Comparison of ENCODE assay signal across 33 cellular contexts in genomic region chr12:69417231-69417630, GRCh38.
"Had no signal": no experiment of that assay in that cellular context is flagged by ENCODE, and none has a peak within 500 bp of the region (broad histone marks: within the 10 kb centered on the region; RNA-seq: fewer than 3 reads in every experiment).

No MANE protein-coding gene starts in this region.

- H3K9me3 ChIP-seq: SJCRH30 had no signal

- H3K4me3 ChIP-seq: SJCRH30, SK-N-MC had no signal

- H3K36me3 ChIP-seq: SJCRH30 had no signal

- H3K27ac ChIP-seq: SJCRH30, SK-N-MC had no signal

- ATAC-seq: activated naive CD8-positive, alpha-beta T cell treated with anti-CD3 and anti-CD28 coated beads, Interleukin-2, amount 50 U/mL, for 24 hours; activated T-cell treated with anti-CD3 and anti-CD28 coated beads, Interleukin-2, amount 50 U/mL, for 4 hours; Panc1 had no signal

- H3K27ac Mint-ChIP-seq: activated B cell treated with CpG ODN at 0.5 μM for 24 hours; activated CD4-positive, alpha-beta memory T cell treated with anti-CD3 and anti-CD28 coated beads for 36 hours; activated naive CD4-positive, alpha-beta T cell treated with anti-CD3 and anti-CD28 coated beads, Interleukin-2, amount 10 ng/mL, durations not matched to agents 7 days and 5 days; activated naive CD8-positive, alpha-beta T cell; activated naive CD8-positive, alpha-beta T cell treated with anti-CD3 and anti-CD28 coated beads, Interleukin-2, amount 50 U/mL, for 24 hours; activated T-helper 1 cell treated with anti-CD3 and anti-CD28 coated beads, Interleukin-12 subunit alpha, Interleukin-12 subunit beta, Interleukin-2, Interleukin-4 antibody, amounts not matched to agents 30 ng/mL and 10 ng/mL and 1 ng/mL, durations not matched to agents 14 hours and 24 hours and 36 hours; T-helper 2 cell treated with Interferon-gamma antibody and Interleukin-4, amounts not matched to agents 5 μg/mL and 100 μg/mL, for 36 hours had no signal

- DNase-seq: activated B cell treated with CpG ODN at 0.5 μM for 24 hours; activated CD4-positive, alpha-beta memory T cell treated with anti-CD3 and anti-CD28 coated beads for 36 hours; activated CD4-positive, alpha-beta T cell treated with anti-CD3 and anti-CD28 coated beads for 4 hours; activated CD4-positive, alpha-beta T cell treated with anti-CD3 and anti-CD28 coated beads, Interleukin-2, amount 50 U/mL, for 1 hour; activated CD4-positive, CD25-positive, alpha-beta regulatory T cell treated with anti-CD3 and anti-CD28 coated beads, Interleukin-2, amount 50 U/mL, for 72 hours; activated CD8-positive, alpha-beta memory T cell treated with anti-CD3 and anti-CD28 coated beads, Interleukin-2, amount 50 U/mL, for 4 hours; activated gamma-delta T cell treated with Interleukin-2 at 50 U/mL for 16 hours; activated naive CD4-positive, alpha-beta T cell treated with anti-CD3 and anti-CD28 coated beads, Interleukin-2, amount 10 ng/mL, durations not matched to agents 7 days and 5 days; activated naive CD8-positive, alpha-beta T cell treated with anti-CD3 and anti-CD28 coated beads, Interleukin-2, amount 50 U/mL, for 24 hours; activated T-cell treated with anti-CD3 and anti-CD28 coated beads for 4 hours; activated T-cell treated with anti-CD3 and anti-CD28 coated beads, Interleukin-2, amount 50 U/mL, for 4 hours; anterior cingulate cortex; caudate nucleus; cerebellar nuclear complex; MM.1S; MV-4-11; NCI-H1092; NCI-H1436 treated with DMSO at 0.1 percent for 48 hours; NCI-H1694 treated with DMSO at 0.1 percent for 48 hours; NCI-H2029; NCI-H2107; NCI-H2171; NCI-H510A; NCI-H526 treated with DMSO at 0.1 percent for 48 hours; NCI-H774; SHP77; SJCRH30 had no signal

- H3K27me3 ChIP-seq: SJCRH30 had no signal

- H3K4me3 Mint-ChIP-seq: activated B cell treated with CpG ODN at 0.5 μM for 24 hours; activated CD4-positive, alpha-beta memory T cell treated with anti-CD3 and anti-CD28 coated beads for 36 hours; activated naive CD4-positive, alpha-beta T cell treated with anti-CD3 and anti-CD28 coated beads, Interleukin-2, amount 10 ng/mL, durations not matched to agents 7 days and 5 days; activated naive CD8-positive, alpha-beta T cell; activated naive CD8-positive, alpha-beta T cell treated with anti-CD3 and anti-CD28 coated beads, Interleukin-2, amount 50 U/mL, for 24 hours; activated T-cell treated with anti-CD3 and anti-CD28 coated beads, Interleukin-2, amount 50 U/mL, for 4 hours; activated T-helper 1 cell treated with anti-CD3 and anti-CD28 coated beads, Interleukin-12 subunit alpha, Interleukin-12 subunit beta, Interleukin-2, Interleukin-4 antibody, amounts not matched to agents 30 ng/mL and 10 ng/mL and 1 ng/mL, durations not matched to agents 14 hours and 24 hours and 36 hours; brain; T-helper 2 cell treated with Interferon-gamma antibody and Interleukin-4, amounts not matched to agents 5 μg/mL and 100 μg/mL, for 36 hours had no signal

- H3K4me1 Mint-ChIP-seq: activated B cell treated with CpG ODN at 0.5 μM for 24 hours; activated naive CD4-positive, alpha-beta T cell treated with anti-CD3 and anti-CD28 coated beads, Interleukin-2, amount 10 ng/mL, durations not matched to agents 7 days and 5 days; activated naive CD8-positive, alpha-beta T cell treated with anti-CD3 and anti-CD28 coated beads, Interleukin-2, amount 50 U/mL, for 24 hours had no signal

- H3K9me3 Mint-ChIP-seq: activated B cell treated with CpG ODN at 0.5 μM for 24 hours; activated CD4-positive, alpha-beta memory T cell treated with anti-CD3 and anti-CD28 coated beads for 36 hours; activated naive CD4-positive, alpha-beta T cell treated with anti-CD3 and anti-CD28 coated beads, Interleukin-2, amount 10 ng/mL, durations not matched to agents 7 days and 5 days; activated T-cell treated with anti-CD3 and anti-CD28 coated beads, Interleukin-2, amount 50 U/mL, for 4 hours; activated T-helper 1 cell treated with anti-CD3 and anti-CD28 coated beads, Interleukin-12 subunit alpha, Interleukin-12 subunit beta, Interleukin-2, Interleukin-4 antibody, amounts not matched to agents 30 ng/mL and 10 ng/mL and 1 ng/mL, durations not matched to agents 14 hours and 24 hours and 36 hours; brain; T-helper 2 cell treated with Interferon-gamma antibody and Interleukin-4, amounts not matched to agents 5 μg/mL and 100 μg/mL, for 36 hours had no signal

- H3K36me3 Mint-ChIP-seq: activated CD4-positive, alpha-beta memory T cell treated with anti-CD3 and anti-CD28 coated beads for 36 hours; activated naive CD4-positive, alpha-beta T cell treated with anti-CD3 and anti-CD28 coated beads, Interleukin-2, amount 10 ng/mL, durations not matched to agents 7 days and 5 days; brain had no signal

- H3K27me3 Mint-ChIP-seq: activated B cell treated with CpG ODN at 0.5 μM for 24 hours; activated CD4-positive, alpha-beta memory T cell treated with anti-CD3 and anti-CD28 coated beads for 36 hours; activated naive CD4-positive, alpha-beta T cell treated with anti-CD3 and anti-CD28 coated beads, Interleukin-2, amount 10 ng/mL, durations not matched to agents 7 days and 5 days; activated naive CD8-positive, alpha-beta T cell; activated naive CD8-positive, alpha-beta T cell treated with anti-CD3 and anti-CD28 coated beads, Interleukin-2, amount 50 U/mL, for 24 hours had no signal
